16 cellular contexts compared by ENCODE assay signal in genomic region chr5:9894571-9895304, GRCh38.
A peak's percentile ranks its signal among the peaks of the same experiment; 100 is the strongest.
DNase-seq lines count a peak whose midpoint lies in the region; ATAC-seq and TF ChIP-seq lines count a peak whose summit lies in the region.
"Had no signal": no experiment of that assay in that cellular context is flagged by ENCODE, and none has a peak within 500 bp of the region (broad histone marks: within the 10 kb centered on the region; RNA-seq: fewer than 3 reads in every experiment).

No MANE protein-coding gene starts in this region.

- H2BK120ac ChIP-seq in neuronal stem cell (ENCODE audit: low read depth, low read length), result no peak overlapping the region

- no peaks in the 10 kb centered on the region for H3K36me3 ChIP-seq in KMS-11 (ENCODE audit: insufficient read depth)
- H3K36me3 ChIP-seq in neuronal stem cell (replicated peaks in 1 of 2; ENCODE audit: control insufficient read depth in 2 of 2, insufficient read depth in 2 of 2, low read length in 2 of 2), result no peaks in the 10 kb centered on the region
- no peaks in the 10 kb centered on the region for H3K36me3 ChIP-seq in gastrocnemius medialis

- no peak overlapping the region for H3K4me3 Mint-ChIP-seq in glutamatergic neuron (ENCODE audit: unreplicated experiment)
- H3K4me3 Mint-ChIP-seq: T-cell had no signal

- peaks cover 9% of the 10 kb centered on the region for H3K4me1 Mint-ChIP-seq in glutamatergic neuron (ENCODE audit: low read depth, unreplicated experiment)
- H3K4me1 Mint-ChIP-seq: T-cell had no signal

- H3K9ac ChIP-seq in KMS-11, result peak overlapping the region; percentile 65
- no peak overlapping the region for H3K9ac ChIP-seq in neuronal stem cell (ENCODE audit: low read depth, low read length, poor library complexity)
- H3K9ac ChIP-seq: SK-N-SH had no signal

- peaks cover 0 to 4% of the 10 kb centered on the region in 2 donors for H3K9me3 ChIP-seq in neuronal stem cell (replicated peaks in 1 of 2; ENCODE audit: control insufficient read depth in 2 of 2, insufficient read depth in 1 of 2, low read depth in 1 of 2, low read length in 2 of 2)
- no peaks in the 10 kb centered on the region for H3K9me3 ChIP-seq in gastrocnemius medialis
- H3K9me3 ChIP-seq: SK-N-SH had no signal

- WGBS in neuronal stem cell (ENCODE audit: extremely low coverage in 2 of 2, insufficient read length in 2 of 2, insufficient replicate concordance in 1 of 2), 2 donors, result no CpG with 5 or more reads among the region's 3 CpGs

- H3K18ac ChIP-seq in neuronal stem cell (ENCODE audit: low read length), result no peak overlapping the region

- no peak overlapping the region for H3K14ac ChIP-seq in neuronal stem cell (ENCODE audit: low read length)

- H3K4ac ChIP-seq in neuronal stem cell (ENCODE audit: low read length), result no peak overlapping the region

- H3K4me3 ChIP-seq in KMS-11 (IDR thresholded peaks at IDR 0.05; ENCODE audit: insufficient read depth, low read depth, low read length), result no peak overlapping the region
- H3K4me3 ChIP-seq in neuronal stem cell (ENCODE audit: low read length in 2 of 2), result no peak overlapping the region
- no peak overlapping the region for H3K4me3 ChIP-seq in gastrocnemius medialis

- H3K27ac ChIP-seq in KMS-11 (peak overlapping the region; percentile 91), neuronal stem cell (replicated peaks; ENCODE audit: low read length) (no peak overlapping the region), gastrocnemius medialis (no peak overlapping the region)

- H2AFZ ChIP-seq in KMS-11 (ENCODE audit: low read depth) (peak overlapping the region; percentile 45), neuronal stem cell (ENCODE audit: low read length) (peak overlapping the region; percentile 84)

- TF ChIP-seq CTCF in KMS-11 (conservative IDR thresholded peaks at IDR 0.05; ENCODE audit: low read depth, low read length) (no peak), glutamatergic neuron (IDR thresholded peaks at IDR 0.05; ENCODE audit: partially characterized antibody, unreplicated experiment) (no peak), gastrocnemius medialis (IDR thresholded peaks at IDR 0.05 in 4 of 5, conservative IDR thresholded peaks at IDR 0.05 in 1 of 5) (no peak)

- H4K91ac ChIP-seq in neuronal stem cell (ENCODE audit: low read depth, low read length, poor library complexity), result no peak overlapping the region

- no peak overlapping the region for H2AK5ac ChIP-seq in neuronal stem cell (ENCODE audit: low read depth, low read length)

- no peak for TF ChIP-seq POLR2A in gastrocnemius medialis (IDR thresholded peaks at IDR 0.05)

- no peak overlapping the region for H4K8ac ChIP-seq in neuronal stem cell (ENCODE audit: low read depth, low read length)

- H3K4me1 ChIP-seq in KMS-11 (ENCODE audit: low read depth, poor library complexity, severe bottlenecking) (peaks cover 51% of the 10 kb centered on the region), neuronal stem cell (ENCODE audit: control insufficient read depth in 2 of 2, insufficient read depth in 1 of 2, low read depth in 1 of 2, low read length in 2 of 2) (peaks cover 2 to 5% of the 10 kb centered on the region in 2 donors), gastrocnemius medialis (no peaks in the 10 kb centered on the region)

- no peaks in the 10 kb centered on the region for H3K9me3 Mint-ChIP-seq in glutamatergic neuron (ENCODE audit: unreplicated experiment)

- H3K27me3 ChIP-seq in KMS-11 (ENCODE audit: insufficient read depth, low read depth) (no peaks in the 10 kb centered on the region), neuronal stem cell (ENCODE audit: control insufficient read depth in 3 of 3, insufficient read depth in 3 of 3, low read depth in 1 of 3, low read length in 3 of 3) (no peaks in the 10 kb centered on the region), gastrocnemius medialis (no peaks in the 10 kb centered on the region)

- H3K4me2 ChIP-seq in KMS-11 (peak overlapping the region; percentile 78), neuronal stem cell (ENCODE audit: insufficient read depth, low read length, poor library complexity, severe bottlenecking) (no peak overlapping the region)
- H3K4me2 ChIP-seq: SK-N-SH had no signal

- intact Hi-C loops in gastrocnemius medialis (cut with DNase I; ENCODE audit: low total_unique reads), result no loop called here

- peaks cover 5% of the 10 kb centered on the region for H3K27me3 Mint-ChIP-seq in glutamatergic neuron (ENCODE audit: unreplicated experiment)
- H3K27me3 Mint-ChIP-seq: T-cell had no signal

- no peaks in the 10 kb centered on the region for H3K79me1 ChIP-seq in neuronal stem cell (ENCODE audit: low read depth, low read length)

- no peaks in the 10 kb centered on the region for H3K36me3 Mint-ChIP-seq in glutamatergic neuron (ENCODE audit: unreplicated experiment)
- H3K36me3 Mint-ChIP-seq: T-cell had no signal

- no peaks in the 10 kb centered on the region for H4K20me1 ChIP-seq in KMS-11 (ENCODE audit: insufficient read depth)

- in situ Hi-C loops in gastrocnemius medialis (cut with MboI; ENCODE audit: low sequenced_read_pairs in 4 of 4), result no loop called here

- no peaks in the 10 kb centered on the region for H3K79me2 ChIP-seq in KMS-11 (ENCODE audit: insufficient read depth, low read depth)

- peak overlapping the region; percentile 72 for H3K27ac Mint-ChIP-seq in glutamatergic neuron (ENCODE audit: unreplicated experiment)
- H3K27ac Mint-ChIP-seq: T-cell had no signal

- ATAC-seq in gastrocnemius medialis, result no peak
- no peak for ATAC-seq in GM18868 (IDR thresholded peaks at IDR 0.05; ENCODE audit: unreplicated experiment)
- ATAC-seq: T-cell had no signal

- H2BK15ac ChIP-seq in neuronal stem cell (ENCODE audit: low read length), result no peak overlapping the region

- peak; percentile 30 for DNase-seq in NCI-H69 (lab: John Stamatoyannopoulos, UW)
- no peak for DNase-seq in glutamatergic neuron
- DNase-seq in neuronal stem cell (ENCODE audit: low spot score), result no peak
- DNase-seq in dedifferentiated amniotic fluid mesenchymal stem cell (ENCODE audit: extremely low spot score), result no peak
- DNase-seq in gastrocnemius medialis, result no peak
- DNase-seq: C1 segment of cervical spinal cord, NCI-H1105, NCI-H2081 treated with DMSO at 0.1 percent for 48 hours, NCI-H2227 treated with DMSO at 0.1 percent for 48 hours, NCI-H510A treated with DMSO at 0.1 percent for 48 hours, OCI-M1, SHP77 treated with DMSO at 0.1 percent for 48 hours, SK-N-SH, T-cell had no signal

- H3K23ac ChIP-seq in neuronal stem cell (ENCODE audit: low read depth, low read length, poor library complexity), result no peak overlapping the region

- no peak overlapping the region for H2BK12ac ChIP-seq in neuronal stem cell (ENCODE audit: low read length)

- peak overlapping the region; percentile 62 for H2BK5ac ChIP-seq in neuronal stem cell (ENCODE audit: low read length)
